ENCODE assay signal across 16 cellular contexts in genomic region chr2:43165378-43166025, GRCh38.
DNase-seq lines count a peak whose midpoint lies in the region; ATAC-seq, FAIRE-seq and TF ChIP-seq lines count a peak whose summit lies in the region.
"Had no signal": no experiment of that assay in that cellular context is flagged by ENCODE, and none has a peak within 500 bp of the region (broad histone marks: within the 10 kb centered on the region; RNA-seq: fewer than 3 reads in every experiment).

No MANE protein-coding gene starts in this region.

- intact Hi-C loops in lower lobe of right lung (cut with DNase I): no loop called here

- no peaks in the 10 kb centered on the region for H3K36me3 Mint-ChIP-seq in activated naive CD8-positive, alpha-beta T cell treated with anti-CD3 and anti-CD28 coated beads, Interleukin-2, amount 50 U/mL, for 24 hours (ENCODE audit: low read depth)
- H3K36me3 Mint-ChIP-seq in activated naive CD8-positive, alpha-beta T cell treated with anti-CD3 and anti-CD28 coated beads for 36 hours: no peaks in the 10 kb centered on the region
- no peaks in the 10 kb centered on the region for H3K36me3 Mint-ChIP-seq in T-cell

- H3K4me3 ChIP-seq in iPS-20b (ENCODE audit: low read length) (no peak overlapping the region), lower lobe of right lung (no peak overlapping the region), coronary artery (no peak overlapping the region)
- H3K4me3 ChIP-seq: left lung, ovary had no signal

- DNase-seq in activated naive CD8-positive, alpha-beta T cell treated with anti-CD3 and anti-CD28 coated beads, Interleukin-2, amount 50 U/mL, for 24 hours: no peak
- no peak for DNase-seq in activated naive CD8-positive, alpha-beta T cell treated with anti-CD3 and anti-CD28 coated beads for 36 hours
- DNase-seq in T-cell (no peak), lower lobe of right lung (no peak), GM12892 (ENCODE audit: insufficient read length) (no peak), coronary artery (ENCODE audit: low spot score) (no peak), NCI-H524 (lab: John Stamatoyannopoulos, UW) (no peak)
- DNase-seq: anterior cingulate cortex; EL; NCI-H1417; NCI-H524 treated with DMSO at 0.1 percent for 48 hours; ovary; SHP77; stimulated activated CD4-positive, alpha-beta T cell treated with anti-CD3 and anti-CD28 coated beads, Interleukin-15, amount 100 ng/mL, for 24 hours had no signal

- peak overlapping the region; percentile 37 for H3K27ac Mint-ChIP-seq in activated naive CD8-positive, alpha-beta T cell treated with anti-CD3 and anti-CD28 coated beads, Interleukin-2, amount 50 U/mL, for 24 hours
- no peak overlapping the region for H3K27ac Mint-ChIP-seq in activated naive CD8-positive, alpha-beta T cell treated with anti-CD3 and anti-CD28 coated beads for 36 hours
- peak overlapping the region; percentile 39 to 62 for H3K27ac Mint-ChIP-seq in T-cell

- ATAC-seq in activated naive CD8-positive, alpha-beta T cell treated with anti-CD3 and anti-CD28 coated beads, Interleukin-2, amount 50 U/mL, for 24 hours: no peak
- no peak for ATAC-seq in T-cell (replicated peaks in 1 of 4)
- no peak for ATAC-seq in lower lobe of right lung
- ATAC-seq: left lung had no signal

- H3K4me1 Mint-ChIP-seq in activated naive CD8-positive, alpha-beta T cell treated with anti-CD3 and anti-CD28 coated beads, Interleukin-2, amount 50 U/mL, for 24 hours: peaks cover 54% of the 10 kb centered on the region
- H3K4me1 Mint-ChIP-seq in activated naive CD8-positive, alpha-beta T cell treated with anti-CD3 and anti-CD28 coated beads for 36 hours: peaks cover 53% of the 10 kb centered on the region
- peaks cover 76 to 82% (median 79%) of the 10 kb centered on the region in 3 donors for H3K4me1 Mint-ChIP-seq in T-cell

- H3K27me3 Mint-ChIP-seq in activated naive CD8-positive, alpha-beta T cell treated with anti-CD3 and anti-CD28 coated beads, Interleukin-2, amount 50 U/mL, for 24 hours: no peaks in the 10 kb centered on the region
- no peaks in the 10 kb centered on the region for H3K27me3 Mint-ChIP-seq in activated naive CD8-positive, alpha-beta T cell treated with anti-CD3 and anti-CD28 coated beads for 36 hours
- no peaks in the 10 kb centered on the region for H3K27me3 Mint-ChIP-seq in T-cell

- no peaks in the 10 kb centered on the region for H3K27me3 ChIP-seq in iPS-20b (ENCODE audit: insufficient read depth, low read length)
- no peaks in the 10 kb centered on the region for H3K27me3 ChIP-seq in lower lobe of right lung (ENCODE audit: low read depth)
- H3K27me3 ChIP-seq: left lung, ovary had no signal

- H3K36me3 ChIP-seq in iPS-20b (ENCODE audit: insufficient read depth, low read depth, low read length) (no peaks in the 10 kb centered on the region), lower lobe of right lung (no peaks in the 10 kb centered on the region)
- H3K36me3 ChIP-seq: left lung, ovary had no signal

- peak overlapping the region; percentile 26; the same call in 1 of the 2 replicates for H3K9ac ChIP-seq in iPS-20b (ENCODE audit: low read depth, low read length)

- H3K4me3 Mint-ChIP-seq in activated naive CD8-positive, alpha-beta T cell treated with anti-CD3 and anti-CD28 coated beads, Interleukin-2, amount 50 U/mL, for 24 hours: no peak overlapping the region
- H3K4me3 Mint-ChIP-seq in activated naive CD8-positive, alpha-beta T cell treated with anti-CD3 and anti-CD28 coated beads for 36 hours: no peak overlapping the region
- H3K4me3 Mint-ChIP-seq in T-cell: no peak overlapping the region

- TF ChIP-seq CTCF in lower lobe of right lung (IDR thresholded peaks at IDR 0.05) (no peak), coronary artery (IDR thresholded peaks at IDR 0.05) (no peak)

- H3K9me3 ChIP-seq in iPS-20b (ENCODE audit: insufficient read depth, low read depth, low read length) (no peaks in the 10 kb centered on the region), lower lobe of right lung (no peaks in the 10 kb centered on the region)
- H3K9me3 ChIP-seq: left lung, ovary had no signal

- POLR2A ChIA-PET in T-cell (lab: Charles Lee): interaction anchor here (0.6 to 1.6 kb wide), 5 partner anchors 11 to 64 kb away, joined by 4 to 6 read pairs (median 5); no protein-coding TSS in a partner anchor

- no peaks in the 10 kb centered on the region for H3K9me3 Mint-ChIP-seq in activated naive CD8-positive, alpha-beta T cell treated with anti-CD3 and anti-CD28 coated beads, Interleukin-2, amount 50 U/mL, for 24 hours
- H3K9me3 Mint-ChIP-seq in activated naive CD8-positive, alpha-beta T cell treated with anti-CD3 and anti-CD28 coated beads for 36 hours: no peaks in the 10 kb centered on the region
- H3K9me3 Mint-ChIP-seq in T-cell: no peaks in the 10 kb centered on the region

- FAIRE-seq in GM12892 (lab: Jason Lieb, UNC): no peak

- no peak for TF ChIP-seq POLR2A in GM12892 (IDR thresholded peaks at IDR 0.05; ENCODE audit: low read depth, low read length)

- H3K27ac ChIP-seq in iPS-20b (ENCODE audit: low read length): no peak overlapping the region
- H3K27ac ChIP-seq in lower lobe of right lung: no peak overlapping the region
- H3K27ac ChIP-seq in coronary artery: no peak overlapping the region
- H3K27ac ChIP-seq: left lung, ovary had no signal

- CTCF ChIA-PET in T-cell (lab: Charles Lee): no interaction called here

- H3K4me1 ChIP-seq in iPS-20b (ENCODE audit: insufficient read depth, low read length) (no peaks in the 10 kb centered on the region), lower lobe of right lung (peaks cover 33% of the 10 kb centered on the region)
